1 cellular context compared by ENCODE assay signal in genomic region chr11:59263225-59263894, GRCh38.
TF ChIP-seq lines count a peak whose summit lies in the region.

No MANE protein-coding gene starts in this region.

TF ChIP-seq in GM12878, 131 proteins besides CTCF, POLR2A, EP300 and RAD21:
- TF ChIP-seq SMC3 (IDR thresholded peaks at IDR 0.05; ENCODE audit: borderline replicate concordance, low read length) (peak; percentile 65), SIN3A (IDR thresholded peaks at IDR 0.05; ENCODE audit: low read depth, low read length) (no peak)
